In the genomic region with DNA sequence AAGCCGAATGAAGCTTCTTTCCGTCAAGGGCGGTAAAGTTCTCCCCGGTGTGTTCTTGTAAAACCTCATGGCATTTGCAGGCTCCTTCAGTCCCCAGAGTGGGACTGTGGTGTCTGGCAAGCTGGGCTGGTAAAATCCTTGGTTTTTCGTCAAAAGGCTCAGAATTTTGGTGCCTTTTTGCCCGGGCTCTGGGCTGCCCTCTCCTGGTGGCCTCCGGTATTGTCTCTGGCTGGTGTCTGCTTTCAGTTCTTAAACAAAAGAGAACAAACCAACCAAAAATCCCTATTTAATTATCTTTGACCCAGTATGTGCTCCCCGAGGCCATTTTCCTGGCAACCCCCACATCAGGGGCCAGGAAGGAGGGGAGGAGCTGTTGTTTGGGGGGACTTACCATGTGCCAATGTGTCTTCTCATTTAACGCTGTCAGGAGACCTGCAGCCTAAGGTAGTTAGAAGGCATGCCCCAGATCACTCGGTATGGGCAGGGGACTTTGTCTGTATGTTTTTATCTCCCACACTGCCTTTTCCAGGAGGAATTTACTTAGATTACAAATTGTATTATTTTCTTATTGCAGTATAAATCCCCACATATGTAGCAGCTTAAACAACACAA, we compare ENCODE assay signal across 8 cellular contexts. TPM values are rescaled to one million over a fixed set of nuclear protein-coding genes. Genes with fewer than 3 reads are reported as not detected.
A peak's percentile ranks its signal among the peaks of the same experiment; 100 is the strongest.
DNase-seq lines count a peak whose midpoint lies in the region; ATAC-seq, FAIRE-seq and TF ChIP-seq lines count a peak whose summit lies in the region.

No MANE protein-coding gene starts in this region.

- no peak for TF ChIP-seq POLR2A in Peyer's patch (IDR thresholded peaks at IDR 0.05)

- TF ChIP-seq CTCF in GM12872 (IDR thresholded peaks at IDR 0.05; ENCODE audit: insufficient read depth, low read depth, low read length) (peak; percentile 60), Peyer's patch (IDR thresholded peaks at IDR 0.05) (peak in 4 of 6 experiments; percentile 8 to 49 (median 40)), dorsolateral prefrontal cortex (IDR thresholded peaks at IDR 0.05 in 54 of 56, conservative IDR thresholded peaks at IDR 0.05 in 2 of 56; ENCODE audit: low read depth in 1 of 56, partially characterized antibody in 56 of 56) (peak; percentile 46 to 91 (median 77))

- no peak for FAIRE-seq in GM19239 (lab: Jason Lieb, UNC)

- no peak for DNase-seq in Peyer's patch
- DNase-seq in dorsolateral prefrontal cortex, result peak in 2 of 10 donors; percentile 31 to 57
- DNase-seq in pons (ENCODE audit: low spot score), result peak; percentile 8
- DNase-seq in GM19239 (ENCODE audit: insufficient read length, low spot score), result no peak

- H3K27me3 ChIP-seq in Peyer's patch, result no peaks in the 10 kb centered on the region
- H3K27me3 ChIP-seq in dorsolateral prefrontal cortex, result peaks cover 0 to 6% (median 0%) of the 10 kb centered on the region in 45 donors

- no peak for ATAC-seq in GM18511 (IDR thresholded peaks at IDR 0.05; ENCODE audit: unreplicated experiment)
- no peak for ATAC-seq in GM21786 (IDR thresholded peaks at IDR 0.05; ENCODE audit: unreplicated experiment)
- ATAC-seq in GM21529 (IDR thresholded peaks at IDR 0.05; ENCODE audit: unreplicated experiment), result no peak

- no peaks in the 10 kb centered on the region for H3K36me3 ChIP-seq in Peyer's patch

- no peaks in the 10 kb centered on the region for H3K9me3 ChIP-seq in Peyer's patch

- H3K4me3 ChIP-seq in Peyer's patch (no peak overlapping the region), dorsolateral prefrontal cortex (no peak overlapping the region)

- H3K4me1 ChIP-seq in Peyer's patch, result no peaks in the 10 kb centered on the region

- no peak overlapping the region for H3K27ac ChIP-seq in Peyer's patch
- H3K27ac ChIP-seq in dorsolateral prefrontal cortex, result peak overlapping the region in 5 of 59 donors; percentile 11 to 37 (median 22)

- intact Hi-C loops in dorsolateral prefrontal cortex (cut with DNase I), result loop anchor here in 1 of 2 donors (10.0 kb wide), 1 partner anchor 632 kb away; no protein-coding TSS in a partner anchor

RNA-seq across cellular contexts. Expression of a gene that starts 11.1 kb away (rescaled TPM):
- total RNA-seq in Peyer's patch, result under 1 TPM in 1 of 4 donors, not detected in 3; 0.27 TPM
- 10 to 100 TPM in 118 of 120 experiments, 1 to 10 TPM in 2; 8.2 to 30.8 (median 16.7) TPM for total RNA-seq in dorsolateral prefrontal cortex

Comparison
In these comparisons a context has a peak if more than half of its experiments do, and no peak if none do; other contexts are left out.
1. RNA of a gene that starts 11.1 kb away (total RNA-seq): 8.2 to 30.8 TPM in dorsolateral prefrontal cortex; 0.27 TPM in Peyer's patch; every median in the first group is over 4 times any median in the second.
2. Peak in every context shown above with its lines, with median percentiles within 50 percentile points of each other: CTCF ChIP-seq.